ENCODE assay signal across 10 cellular contexts in the genomic region with DNA sequence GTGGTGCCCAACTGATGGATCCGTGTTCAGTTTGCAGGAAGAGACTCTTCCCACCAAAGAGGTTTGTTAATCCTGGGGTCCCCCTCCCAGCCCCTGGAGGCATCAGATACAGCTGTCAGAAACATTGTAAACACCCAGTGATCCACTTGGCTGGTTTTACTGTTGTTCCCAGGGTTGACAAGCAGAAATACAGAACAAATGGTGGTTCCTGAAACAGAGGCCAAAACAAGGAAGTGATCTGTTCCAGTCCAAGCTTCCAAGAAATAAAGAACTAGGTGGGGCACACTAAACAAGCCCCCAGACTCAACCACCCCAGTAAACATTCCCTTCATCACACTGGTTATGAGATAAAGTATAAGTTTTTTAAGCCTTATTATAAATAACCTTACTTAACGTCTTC. TPM values are rescaled to one million over a fixed set of nuclear protein-coding genes. Genes with fewer than 3 reads are reported as not detected.
A peak's percentile ranks its signal among the peaks of the same experiment; 100 is the strongest.
DNase-seq lines count a peak whose midpoint lies in the region; ATAC-seq, FAIRE-seq and TF ChIP-seq lines count a peak whose summit lies in the region.
"Had no signal": no experiment of that assay in that cellular context is flagged by ENCODE, and none has a peak within 500 bp of the region (broad histone marks: within the 10 kb centered on the region; RNA-seq: fewer than 3 reads in every experiment).

No MANE protein-coding gene starts in this region.

- no peak for FAIRE-seq in kidney (lab: Jason Lieb, UNC)
- FAIRE-seq: pancreas, RCC 7860 had no signal

- peaks cover 6% of the 10 kb centered on the region for H3K36me3 Mint-ChIP-seq in activated T-cell treated with anti-CD3 and anti-CD28 coated beads, Interleukin-2, amount 50 U/mL, for 4 hours (ENCODE audit: insufficient read depth)
- peaks cover 19% of the 10 kb centered on the region for H3K36me3 Mint-ChIP-seq in activated B cell treated with CpG ODN at 0.5 μM for 24 hours (ENCODE audit: low read depth)

- H3K36me3 ChIP-seq in kidney (ENCODE audit: control insufficient read depth in 1 of 2, insufficient read depth in 2 of 2, low read length in 2 of 2) (no peaks in the 10 kb centered on the region), subcutaneous abdominal adipose tissue (ENCODE audit: control insufficient read depth in 5 of 5, insufficient read depth in 5 of 5, low read length in 5 of 5) (no peaks in the 10 kb centered on the region)
- H3K36me3 ChIP-seq: pancreas had no signal

- ATAC-seq in activated T-cell treated with anti-CD3 and anti-CD28 coated beads, Interleukin-2, amount 50 U/mL, for 4 hours, result no peak
- ATAC-seq in activated B cell treated with CpG ODN at 0.5 μM for 24 hours (ENCODE audit: low read depth) (no peak), GM19351 (IDR thresholded peaks at IDR 0.05; ENCODE audit: unreplicated experiment) (no peak)

- H3K27ac ChIP-seq in kidney (ENCODE audit: low read depth in 2 of 2, low read length in 2 of 2) (no peak overlapping the region), subcutaneous abdominal adipose tissue (ENCODE audit: low read depth, low read length) (peak overlapping the region; percentile 88)

- TF ChIP-seq CTCF in activated B cell treated with CpG ODN at 0.5 μM for 24 hours (IDR thresholded peaks at IDR 0.05) (no peak), kidney (IDR thresholded peaks at IDR 0.05; ENCODE audit: borderline replicate concordance, extremely low read depth, insufficient read depth) (no peak)

- peak overlapping the region; percentile 91 for H3K4me3 Mint-ChIP-seq in activated T-cell treated with anti-CD3 and anti-CD28 coated beads, Interleukin-2, amount 50 U/mL, for 4 hours
- peak overlapping the region; percentile 94 for H3K4me3 Mint-ChIP-seq in activated B cell treated with CpG ODN at 0.5 μM for 24 hours

- peaks cover 35% of the 10 kb centered on the region for H3K4me1 Mint-ChIP-seq in activated T-cell treated with anti-CD3 and anti-CD28 coated beads, Interleukin-2, amount 50 U/mL, for 4 hours (ENCODE audit: low read depth)
- H3K4me1 Mint-ChIP-seq in activated B cell treated with CpG ODN at 0.5 μM for 24 hours, result peaks cover 33% of the 10 kb centered on the region

- no peaks in the 10 kb centered on the region for H3K27me3 Mint-ChIP-seq in activated T-cell treated with anti-CD3 and anti-CD28 coated beads, Interleukin-2, amount 50 U/mL, for 4 hours (ENCODE audit: low read depth)
- H3K27me3 Mint-ChIP-seq in activated B cell treated with CpG ODN at 0.5 μM for 24 hours, result no peaks in the 10 kb centered on the region

- H3K4me1 ChIP-seq in kidney (ENCODE audit: control insufficient read depth in 1 of 2, insufficient read depth in 1 of 2, low read depth in 1 of 2, low read length in 2 of 2) (peaks cover 2 to 3% of the 10 kb centered on the region in 2 donors), subcutaneous abdominal adipose tissue (ENCODE audit: control insufficient read depth in 5 of 5, insufficient read depth in 5 of 5, low read length in 5 of 5) (peaks cover 0 to 15% (median 13%) of the 10 kb centered on the region in 5 donors)
- H3K4me1 ChIP-seq: pancreas had no signal

- H3K9me3 Mint-ChIP-seq in activated T-cell treated with anti-CD3 and anti-CD28 coated beads, Interleukin-2, amount 50 U/mL, for 4 hours, result peaks cover 6% of the 10 kb centered on the region
- H3K9me3 Mint-ChIP-seq in activated B cell treated with CpG ODN at 0.5 μM for 24 hours, result peaks cover 2% of the 10 kb centered on the region

- POLR2A ChIA-PET in activated B cell treated with CpG ODN at 0.5 μM for 24 hours (lab: Charles Lee), result interaction anchor here (1.7 kb wide), 1 partner anchor 395 kb away, joined by 7 read pairs; a partner anchor contains a TSS

- CTCF ChIA-PET in activated B cell treated with CpG ODN at 0.5 μM for 24 hours (lab: Charles Lee), result no interaction called here

- peak overlapping the region; percentile 90 to 94 for H3K4me3 ChIP-seq in kidney (ENCODE audit: low read length in 2 of 2)
- H3K4me3 ChIP-seq in subcutaneous abdominal adipose tissue (ENCODE audit: low read depth in 1 of 5, low read length in 5 of 5), result peak overlapping the region in 4 of 5 donors; percentile 16 to 89 (median 82)

- H3K27me3 ChIP-seq in subcutaneous abdominal adipose tissue (ENCODE audit: control insufficient read depth in 5 of 5, insufficient read depth in 4 of 5, low read length in 5 of 5), result no peaks in the 10 kb centered on the region
- H3K27me3 ChIP-seq: pancreas had no signal

- intact Hi-C loops in activated B cell treated with CpG ODN at 0.5 μM for 24 hours (cut with micrococcal nuclease) (loop anchor here (5.0 kb wide), 1 partner anchor 394 kb away; a partner anchor contains a TSS), kidney (cut with DNase I) (no loop called here)

- peaks cover 0 to 3% of the 10 kb centered on the region in 2 donors for H3K9me3 ChIP-seq in kidney (ENCODE audit: control insufficient read depth in 1 of 2, low read length in 2 of 2)
- peaks cover 0 to 4% (median 2%) of the 10 kb centered on the region in 5 donors for H3K9me3 ChIP-seq in subcutaneous abdominal adipose tissue (ENCODE audit: control insufficient read depth in 5 of 5, low read length in 5 of 5)
- H3K9me3 ChIP-seq: pancreas had no signal

- peak overlapping the region; percentile 35 for H3K27ac Mint-ChIP-seq in activated B cell treated with CpG ODN at 0.5 μM for 24 hours

- peak overlapping the region; percentile 83 to 90 for H3K9ac ChIP-seq in kidney (ENCODE audit: low read length in 2 of 2)
- peak overlapping the region in 4 of 5 donors; percentile 90 to 99 (median 92) for H3K9ac ChIP-seq in subcutaneous abdominal adipose tissue (ENCODE audit: low read length in 5 of 5)

- DNase-seq in activated T-cell treated with anti-CD3 and anti-CD28 coated beads, Interleukin-2, amount 50 U/mL, for 4 hours, result no peak
- no peak for DNase-seq in activated T-cell treated with anti-CD3 and anti-CD28 coated beads, Interleukin-2, amount 50 U/mL, for 1 hour
- DNase-seq in activated B cell treated with CpG ODN at 0.5 μM for 24 hours (no peak), kidney (no peak), NCI-H1694 treated with DMSO at 0.1 percent for 48 hours (lab: John Stamatoyannopoulos, UW) (no peak), COR-L47 (lab: John Stamatoyannopoulos, UW) (no peak)
- DNase-seq: pancreas had no signal

RNA-seq across cellular contexts. Expression of a gene that starts 1.1 kb away (rescaled TPM):
- under 1 TPM; 0.11 to 0.13 (median 0.11) TPM for total RNA-seq in activated T-cell treated with anti-CD3 and anti-CD28 coated beads, Interleukin-2, amount 50 U/mL, for 4 hours
- total RNA-seq in activated B cell treated with CpG ODN at 0.5 μM for 24 hours (0.22 TPM in 2 replicates), kidney (1.8 TPM)
- 0.19 TPM for polyA plus RNA-seq in kidney (ENCODE audit: insufficient read depth, low read depth, low replicate concordance)

RNA-seq across cellular contexts. Expression of a gene that starts 1.4 kb away (rescaled TPM):
- total RNA-seq in activated T-cell treated with anti-CD3 and anti-CD28 coated beads, Interleukin-2, amount 50 U/mL, for 4 hours, result 1 to 10 TPM; 4.7 to 5.6 (median 4.9) TPM
- total RNA-seq in activated B cell treated with CpG ODN at 0.5 μM for 24 hours (14.0 and 19.3 TPM in 2 replicates), kidney (27.0 TPM)
- polyA plus RNA-seq in kidney (ENCODE audit: insufficient read depth, low read depth, low replicate concordance), result 12.5 TPM
